ENCODE assay signal across 13 cellular contexts in genomic region chrX:96407043-96407442, GRCh38.
DNase-seq lines count a peak whose midpoint lies in the region; ATAC-seq and TF ChIP-seq lines count a peak whose summit lies in the region.
"Had no signal": no experiment of that assay in that cellular context is flagged by ENCODE, and none has a peak within 500 bp of the region (broad histone marks: within the 10 kb centered on the region; RNA-seq: fewer than 3 reads in every experiment).

No MANE protein-coding gene starts in this region.

- no peaks in the 10 kb centered on the region for H4K20me1 ChIP-seq in PC-3 (ENCODE audit: low read length)

- CTCF ChIA-PET in PC-3 (lab: Charles Lee) = no interaction called here

- BruUV-seq in PC-3 (replicated peaks; lab: Mats Ljungman, UMichigan) = no TSS peak

- ATAC-seq in PC-3 (peak; percentile 69), left ventricle myocardium superior (peak; percentile 40), GM19324 (IDR thresholded peaks at IDR 0.05; ENCODE audit: low FRiP score, unreplicated experiment) (no peak)
- ATAC-seq: activated CD4-positive, CD25-positive, alpha-beta regulatory T cell treated with anti-CD3 and anti-CD28 coated beads, Interleukin-2, amount 50 U/mL, for 24 hours; upper lobe of right lung had no signal

- H3K27ac ChIP-seq in PC-3 (ENCODE audit: low read length) = peak overlapping the region; percentile 98
- H3K27ac ChIP-seq: upper lobe of right lung had no signal

- peak overlapping the region; percentile 90 for H3K4me2 ChIP-seq in PC-3 (ENCODE audit: low read length)

- POLR2A ChIA-PET in PC-3 (lab: Charles Lee; ENCODE audit: unreplicated experiment) = interaction anchor here (0.5 kb wide), 1 partner anchor 16 kb away, joined by 4 read pairs; no protein-coding TSS in a partner anchor

- DNase-seq in Daoy (ENCODE audit: low read depth) = peak; percentile 4
- peak; percentile 86 for DNase-seq in PC-3
- peak; percentile 36 for DNase-seq in left ventricle myocardium superior
- peak; percentile 23 for DNase-seq in skeletal muscle cell (ENCODE audit: low read depth)
- no peak for DNase-seq in DMS153 treated with DMSO at 0.1 percent for 48 hours (lab: John Stamatoyannopoulos, UW; ENCODE audit: unreplicated experiment)
- no peak for DNase-seq in CD1c-positive myeloid dendritic cell (ENCODE audit: extremely low spot score)
- no peak for DNase-seq in midbrain (lab: John Stamatoyannopoulos, UW)
- DNase-seq: erythroblast; NCI-H1694 treated with DMSO at 0.1 percent for 48 hours; stimulated activated CD4-positive, alpha-beta T cell treated with anti-CD3 and anti-CD28 coated beads, Interleukin-4, amount 100 ng/mL, for 4 hours; upper lobe of right lung had no signal

- H3K4me3 ChIP-seq in PC-3 (ENCODE audit: low read length) = peak overlapping the region; percentile 61
- H3K4me3 ChIP-seq in skeletal muscle cell (ENCODE audit: low read depth, low read length) = no peak overlapping the region
- H3K4me3 ChIP-seq: upper lobe of right lung had no signal

- H3K9me2 ChIP-seq in PC-3 (replicated peaks; ENCODE audit: low read length) = no peaks in the 10 kb centered on the region

- no peaks in the 10 kb centered on the region for H3K27me3 ChIP-seq in PC-3 (ENCODE audit: low read length)
- H3K27me3 ChIP-seq: upper lobe of right lung had no signal

- H3K9me3 ChIP-seq in PC-3 (ENCODE audit: low read length) = no peaks in the 10 kb centered on the region
- H3K9me3 ChIP-seq: upper lobe of right lung had no signal

- no peaks in the 10 kb centered on the region for H3K36me3 ChIP-seq in PC-3 (ENCODE audit: low read depth, low read length)
- H3K36me3 ChIP-seq: upper lobe of right lung had no signal

- no peak for TF ChIP-seq CTCF in PC-3 (conservative IDR thresholded peaks at IDR 0.05; ENCODE audit: low read depth, low read length)

- H3K4me1 ChIP-seq in PC-3 (ENCODE audit: insufficient read depth, low read length) = peaks cover 50% of the 10 kb centered on the region
- H3K4me1 ChIP-seq: upper lobe of right lung had no signal

- H2AFZ ChIP-seq in PC-3 (ENCODE audit: low read length) = no peak overlapping the region

- H3F3A ChIP-seq in PC-3 (ENCODE audit: low read length, unreplicated experiment) = peaks cover 3% of the 10 kb centered on the region

- H3K9ac ChIP-seq in PC-3 (ENCODE audit: low read length) = peak overlapping the region; percentile 65

- H3K79me2 ChIP-seq in PC-3 (ENCODE audit: low read length) = no peaks in the 10 kb centered on the region

- intact Hi-C loops in PC-3 (cut with micrococcal nuclease) = loop anchor here (1.0 to 10.0 kb wide), 4 partner anchors 67 to 308 kb away; partner anchors contain the start of gene DIAPH2
- intact Hi-C loops in left ventricle myocardium superior (cut with micrococcal nuclease) = no loop called here

Comparison
In these comparisons a context has a peak if more than half of its experiments do, and no peak if none do; other contexts are left out.
1. DNase-seq: peak in Daoy (single experiment), PC-3 (single experiment), left ventricle myocardium superior (single experiment) and skeletal muscle cell (single experiment); none in DMS153 treated with DMSO at 0.1 percent for 48 hours (single experiment), CD1c-positive myeloid dendritic cell (single experiment) and midbrain (single experiment).